24 cellular contexts compared by ENCODE assay signal in genomic region chr16:60811657-60812056, GRCh38.
"Had no signal": no experiment of that assay in that cellular context is flagged by ENCODE, and none has a peak within 500 bp of the region (broad histone marks: within the 10 kb centered on the region; RNA-seq: fewer than 3 reads in every experiment).

No MANE protein-coding gene starts in this region.

- FAIRE-seq: RCC 7860, TTC549 had no signal

- ATAC-seq: activated CD8-positive, alpha-beta memory T cell treated with anti-CD3 and anti-CD28 coated beads, Interleukin-2, amount 10 ng/mL, durations not matched to agents 7 days and 5 days; PC-3; T-cell had no signal

- H3K27ac ChIP-seq: SK-N-MC had no signal

- DNase-seq: activated B cell treated with CpG ODN at 0.5 μM for 24 hours; activated CD4-positive, alpha-beta T cell treated with anti-CD3 and anti-CD28 coated beads for 1 hour; activated CD4-positive, alpha-beta T cell treated with anti-CD3 and anti-CD28 coated beads, Interleukin-2, amount 10 ng/mL, durations not matched to agents 24 days and 14 days; activated CD4-positive, alpha-beta T cell treated with anti-CD3 and anti-CD28 coated beads, Interleukin-2, amount 50 U/mL, for 48 hours; activated CD8-positive, alpha-beta memory T cell treated with anti-CD3 and anti-CD28 coated beads, Interleukin-2, amount 10 ng/mL, durations not matched to agents 7 days and 5 days; activated effector memory CD4-positive, alpha-beta T cell treated with Interleukin-2 at 50 U/mL for 16 hours; activated naive CD4-positive, alpha-beta T cell; activated T-cell treated with anti-CD3 and anti-CD28 coated beads, Interleukin-2, amount 50 U/mL, for 24 hours; aorta; cerebellar nuclear complex; NCI-H1105 treated with DMSO at 0.1 percent for 48 hours; NCI-H1436 treated with DMSO at 0.1 percent for 48 hours; NCI-H187; NCI-H2081; NCI-H510A treated with DMSO at 0.1 percent for 48 hours; NCI-H69; NK-92 treated with Interleukin-12 subunit alpha and Interleukin-12 subunit beta, amount 100 ng/mL, for 24 hours; PC-3; T-cell; T-helper 2 cell; T1000 had no signal

- H3K4me3 ChIP-seq: SK-N-MC had no signal
